ENCODE assay signal across 12 cellular contexts in the genomic region with DNA sequence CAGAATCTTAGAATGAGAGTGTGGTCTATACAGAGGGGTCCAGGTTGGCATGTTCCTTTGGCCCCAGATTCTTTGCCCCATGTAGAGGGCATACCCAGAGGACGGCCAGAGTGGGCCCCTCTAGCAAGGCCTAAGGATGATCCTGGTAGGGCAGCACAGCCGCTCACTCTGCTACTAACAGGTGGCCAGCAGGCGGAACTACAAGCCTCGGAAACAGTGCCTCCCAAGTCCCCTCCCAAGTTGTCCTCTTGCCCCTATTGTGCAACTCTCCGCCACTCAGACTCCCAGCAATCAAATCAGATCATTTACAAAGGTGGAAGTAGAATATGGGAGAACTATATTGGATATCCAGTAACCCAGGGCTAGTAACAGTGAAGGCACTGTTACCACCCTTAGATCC.
"Had no signal": no experiment of that assay in that cellular context is flagged by ENCODE, and none has a peak within 500 bp of the region (broad histone marks: within the 10 kb centered on the region; RNA-seq: fewer than 3 reads in every experiment).

No MANE protein-coding gene starts in this region.

- H3K9me3 ChIP-seq: esophagus squamous epithelium, heart left ventricle, thyroid gland had no signal

- H3K79me2 ChIP-seq: parathyroid adenoma had no signal

- DNase-seq: activated CD4-positive, alpha-beta memory T cell treated with anti-CD3 and anti-CD28 coated beads, Interleukin-2, amount 10 ng/mL, durations not matched to agents 7 days and 5 days; activated gamma-delta T cell; activated T-cell treated with anti-CD3 and anti-CD28 coated beads, Interleukin-2, amount 50 U/mL, for 48 hours; amygdala; esophagus squamous epithelium; foreskin fibroblast; heart left ventricle; midbrain; naive B cell; retina; thyroid gland had no signal

- ATAC-seq: heart left ventricle had no signal

- H3K4me3 ChIP-seq: esophagus squamous epithelium, heart left ventricle, thyroid gland had no signal

- H3K27me3 ChIP-seq: esophagus squamous epithelium, heart left ventricle, thyroid gland had no signal

- H2AFZ ChIP-seq: parathyroid adenoma had no signal

- H3K36me3 ChIP-seq: esophagus squamous epithelium, heart left ventricle, thyroid gland had no signal

- H3K27ac ChIP-seq: esophagus squamous epithelium, heart left ventricle, parathyroid adenoma, thyroid gland had no signal

- H3K4me1 ChIP-seq: esophagus squamous epithelium had no signal
